ENCODE assay signal across 27 cellular contexts in the genomic region with DNA sequence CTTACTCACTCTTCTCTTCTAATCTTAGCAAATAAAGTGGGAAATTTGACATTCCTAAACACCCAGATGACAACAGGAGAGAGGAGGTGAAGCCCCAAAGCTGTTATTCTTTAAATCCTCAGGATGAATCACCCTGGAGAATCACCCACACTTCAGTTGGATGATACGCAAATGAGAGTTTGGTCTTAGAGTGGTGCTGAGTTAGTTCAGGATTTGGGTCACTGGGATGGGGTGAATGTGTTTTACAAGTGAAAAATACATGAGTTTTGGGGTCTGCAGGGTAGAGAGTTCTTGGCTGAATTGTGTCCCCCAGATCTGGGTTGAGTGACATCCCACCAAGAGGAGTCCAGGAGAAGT.
"Had no signal": no experiment of that assay in that cellular context is flagged by ENCODE, and none has a peak within 500 bp of the region (broad histone marks: within the 10 kb centered on the region; RNA-seq: fewer than 3 reads in every experiment).

No MANE protein-coding gene starts in this region.

- H3K4me1 Mint-ChIP-seq: nephron progenitor cell; stimulated activated memory B cell treated with anti-CD40 and anti-IgM and Interleukin-4, amounts not matched to agents 10 μg/mL and 1 μg/mL and 100 μg/mL, for 72 hours had no signal

- H3K27me3 ChIP-seq: brain microvascular endothelial cell, left lung, pancreas, sigmoid colon, uterus had no signal

- H3K4me1 ChIP-seq: left lung, lower lobe of right lung, pancreas, prostate gland, sigmoid colon, uterus had no signal

- H3K9me3 ChIP-seq: left lung, lower lobe of right lung, pancreas, prostate gland, sigmoid colon, uterus had no signal

- ATAC-seq: left lung; lower lobe of right lung; pancreas; stimulated activated memory B cell treated with anti-CD40 and anti-IgM and Interleukin-4, amounts not matched to agents 10 μg/mL and 1 μg/mL and 100 μg/mL, for 72 hours; stimulated activated naive CD8-positive, alpha-beta T cell treated with anti-CD3 and anti-CD28 coated beads, Interleukin-15, amount 100 ng/mL, for 72 hours; T-cell had no signal

- H3K27ac Mint-ChIP-seq: activated B cell treated with CpG ODN at 0.5 μM for 24 hours; activated naive CD4-positive, alpha-beta T cell treated with anti-CD3 and anti-CD28 coated beads for 36 hours; nephron progenitor cell; stimulated activated memory B cell treated with anti-CD40 and anti-IgM and Interleukin-4, amounts not matched to agents 10 μg/mL and 1 μg/mL and 100 μg/mL, for 72 hours; type B pancreatic cell had no signal

- H3K9me3 Mint-ChIP-seq: activated B cell treated with CpG ODN at 0.5 μM for 24 hours; activated naive CD4-positive, alpha-beta T cell treated with anti-CD3 and anti-CD28 coated beads for 36 hours; nephron progenitor cell; stimulated activated memory B cell treated with anti-CD40 and anti-IgM and Interleukin-4, amounts not matched to agents 10 μg/mL and 1 μg/mL and 100 μg/mL, for 72 hours; stimulated activated naive CD8-positive, alpha-beta T cell treated with anti-CD3 and anti-CD28 coated beads, Interleukin-15, amount 100 ng/mL, for 72 hours; T-cell; type B pancreatic cell had no signal

- H3K36me3 Mint-ChIP-seq: stimulated activated memory B cell treated with anti-CD40 and anti-IgM and Interleukin-4, amounts not matched to agents 10 μg/mL and 1 μg/mL and 100 μg/mL, for 72 hours; T-cell; type B pancreatic cell had no signal

- H3K27me3 Mint-ChIP-seq: activated B cell treated with CpG ODN at 0.5 μM for 24 hours; stimulated activated naive CD8-positive, alpha-beta T cell treated with anti-CD3 and anti-CD28 coated beads, Interleukin-15, amount 100 ng/mL, for 72 hours had no signal

- H3K4me3 Mint-ChIP-seq: activated B cell treated with CpG ODN at 0.5 μM for 24 hours; activated naive CD4-positive, alpha-beta T cell treated with anti-CD3 and anti-CD28 coated beads for 36 hours; nephron progenitor cell; stimulated activated memory B cell treated with anti-CD40 and anti-IgM and Interleukin-4, amounts not matched to agents 10 μg/mL and 1 μg/mL and 100 μg/mL, for 72 hours; stimulated activated naive CD8-positive, alpha-beta T cell treated with anti-CD3 and anti-CD28 coated beads, Interleukin-15, amount 100 ng/mL, for 72 hours; T-cell; type B pancreatic cell had no signal

- DNase-seq: activated B cell treated with CpG ODN at 0.5 μM for 24 hours; activated effector memory CD4-positive, alpha-beta T cell treated with Interleukin-2 at 50 U/mL for 16 hours; activated naive CD4-positive, alpha-beta T cell treated with anti-CD3 and anti-CD28 coated beads for 36 hours; amniotic stem cell; brain microvascular endothelial cell; central memory CD4-positive, alpha-beta T cell; dermis blood vessel endothelial cell; effector CD8-positive, alpha-beta T cell; erythroblast; foreskin fibroblast; hippocampal formation; kidney glomerular epithelial cell; left lung; lower lobe of right lung; mesendoderm; nephron progenitor cell; pancreas; sigmoid colon; small intestine; stimulated activated CD4-positive, alpha-beta T cell treated with anti-CD3 and anti-CD28 coated beads, Interleukin-4, amount 100 ng/mL, for 24 hours; stimulated activated naive CD8-positive, alpha-beta T cell treated with anti-CD3 and anti-CD28 coated beads, Interleukin-15, amount 100 ng/mL, for 72 hours; substantia nigra; T-cell; uterus had no signal

- H3K36me3 ChIP-seq: brain microvascular endothelial cell, left lung, lower lobe of right lung, pancreas, prostate gland, sigmoid colon, uterus had no signal

- H3K4me3 ChIP-seq: left lung, lower lobe of right lung, pancreas, prostate gland, sigmoid colon, uterus had no signal

- H3K27ac ChIP-seq: brain microvascular endothelial cell, left lung, lower lobe of right lung, pancreas, prostate gland, sigmoid colon, uterus had no signal
